28 cellular contexts compared by ENCODE assay signal in the genomic region with DNA sequence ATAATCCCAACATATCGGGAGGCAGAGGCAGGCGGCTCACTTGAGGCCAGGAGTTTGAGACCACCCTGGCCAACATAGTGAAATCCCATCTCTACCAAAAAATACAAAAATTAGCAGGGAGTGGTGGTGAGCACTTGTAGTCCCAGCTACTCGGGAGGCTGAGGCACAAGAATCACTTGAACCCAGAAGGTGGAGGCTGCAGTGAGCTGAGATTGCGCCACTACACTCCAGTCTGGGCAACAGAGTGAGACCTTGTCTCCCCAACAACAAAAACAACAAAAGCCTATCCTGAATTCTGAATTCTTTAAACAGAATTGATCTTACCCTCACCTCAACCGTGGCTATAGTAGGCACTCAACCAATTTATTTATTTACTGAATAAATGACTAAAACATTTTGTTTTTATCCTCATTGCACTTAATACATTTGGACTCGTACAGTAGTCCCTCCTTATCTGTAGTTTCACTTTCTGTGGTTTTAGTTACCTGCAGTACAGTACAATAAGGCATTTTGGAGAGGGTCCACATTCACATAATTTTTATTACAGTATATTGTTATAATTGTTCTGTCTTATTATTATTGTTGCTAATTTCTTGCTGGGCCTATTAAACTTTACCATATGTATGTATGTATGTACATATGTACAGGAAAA.
"Had no signal": no experiment of that assay in that cellular context is flagged by ENCODE, and none has a peak within 500 bp of the region (broad histone marks: within the 10 kb centered on the region; RNA-seq: fewer than 3 reads in every experiment).

No MANE protein-coding gene starts in this region.

- H3K27me3 Mint-ChIP-seq: activated CD4-positive, alpha-beta memory T cell treated with anti-CD3 and anti-CD28 coated beads for 36 hours; activated CD4-positive, alpha-beta T cell treated with anti-CD3 and anti-CD28 coated beads, Interleukin-2, amount 10 ng/mL, durations not matched to agents 7 days and 5 days; activated naive CD8-positive, alpha-beta T cell treated with anti-CD3 and anti-CD28 coated beads, Interleukin-2, amount 50 U/mL, for 24 hours; T-cell had no signal

- DNase-seq: activated CD4-positive, alpha-beta memory T cell treated with anti-CD3 and anti-CD28 coated beads for 36 hours; activated CD4-positive, alpha-beta T cell treated with anti-CD3 and anti-CD28 coated beads, Interleukin-2, amount 10 ng/mL, durations not matched to agents 7 days and 5 days; activated CD4-positive, CD25-positive, alpha-beta regulatory T cell; activated CD8-positive, alpha-beta memory T cell treated with anti-CD3 and anti-CD28 coated beads for 24 hours; activated effector memory CD4-positive, alpha-beta T cell treated with anti-CD3 and anti-CD28 coated beads, Interleukin-2, amount 50 U/mL, for 16 hours; activated naive CD4-positive, alpha-beta T cell treated with Interleukin-2 at 50 U/mL for 16 hours; activated naive CD8-positive, alpha-beta T cell treated with anti-CD3 and anti-CD28 coated beads, Interleukin-2, amount 50 U/mL, for 24 hours; activated T-cell treated with anti-CD3 and anti-CD28 coated beads, Interleukin-2, amount 50 U/mL, for 4 hours; amniotic stem cell; body of pancreas; central memory CD4-positive, alpha-beta T cell; Kasumi-1; KBM-7; NCI-H1048; NCI-H146; NCI-H187 treated with DMSO at 0.1 percent for 48 hours; NCI-H2171; NCI-H2227 treated with DMSO at 0.1 percent for 48 hours; NCI-H446 treated with DMSO at 0.1 percent for 48 hours; NCI-H524 treated with DMSO at 0.1 percent for 48 hours; NCI-H748 treated with DMSO at 0.1 percent for 48 hours; PC-3; SHP77 treated with DMSO at 0.1 percent for 48 hours; T-cell; T-helper 2 cell; T1000 had no signal

- H3K27ac ChIP-seq: ascending aorta, body of pancreas had no signal

- ATAC-seq: activated naive CD4-positive, alpha-beta T cell treated with anti-CD3 and anti-CD28 coated beads, Interleukin-2, amount 50 U/mL, for 72 hours; activated naive CD8-positive, alpha-beta T cell treated with anti-CD3 and anti-CD28 coated beads, Interleukin-2, amount 50 U/mL, for 24 hours; activated T-cell treated with anti-CD3 and anti-CD28 coated beads, Interleukin-2, amount 50 U/mL, for 4 hours; body of pancreas; PC-3; T-cell had no signal

- H3K36me3 Mint-ChIP-seq: activated CD4-positive, alpha-beta memory T cell treated with anti-CD3 and anti-CD28 coated beads for 36 hours; activated naive CD4-positive, alpha-beta T cell treated with anti-CD3 and anti-CD28 coated beads, Interleukin-2, amount 50 U/mL, for 72 hours; T-cell had no signal

- H3K36me3 ChIP-seq: ascending aorta had no signal

- H3K4me3 ChIP-seq: ascending aorta, body of pancreas had no signal

- H3K4me3 Mint-ChIP-seq: activated CD4-positive, alpha-beta memory T cell treated with anti-CD3 and anti-CD28 coated beads for 36 hours; activated CD4-positive, alpha-beta T cell treated with anti-CD3 and anti-CD28 coated beads, Interleukin-2, amount 10 ng/mL, durations not matched to agents 7 days and 5 days; activated naive CD8-positive, alpha-beta T cell treated with anti-CD3 and anti-CD28 coated beads, Interleukin-2, amount 50 U/mL, for 24 hours; activated T-cell treated with anti-CD3 and anti-CD28 coated beads, Interleukin-2, amount 50 U/mL, for 4 hours; T-cell had no signal

- H3K4me1 ChIP-seq: ascending aorta had no signal

- H3K4me1 Mint-ChIP-seq: activated CD4-positive, alpha-beta T cell treated with anti-CD3 and anti-CD28 coated beads, Interleukin-2, amount 10 ng/mL, durations not matched to agents 7 days and 5 days had no signal

- H3K27ac Mint-ChIP-seq: activated CD4-positive, alpha-beta memory T cell treated with anti-CD3 and anti-CD28 coated beads for 36 hours; activated CD4-positive, alpha-beta T cell treated with anti-CD3 and anti-CD28 coated beads, Interleukin-2, amount 10 ng/mL, durations not matched to agents 7 days and 5 days; activated naive CD4-positive, alpha-beta T cell treated with anti-CD3 and anti-CD28 coated beads, Interleukin-2, amount 50 U/mL, for 72 hours; activated naive CD8-positive, alpha-beta T cell treated with anti-CD3 and anti-CD28 coated beads, Interleukin-2, amount 50 U/mL, for 24 hours; T-cell had no signal

- H3K9me3 ChIP-seq: ascending aorta, body of pancreas had no signal

- H3K9me3 Mint-ChIP-seq: activated CD4-positive, alpha-beta memory T cell treated with anti-CD3 and anti-CD28 coated beads for 36 hours; activated CD4-positive, alpha-beta T cell treated with anti-CD3 and anti-CD28 coated beads, Interleukin-2, amount 10 ng/mL, durations not matched to agents 7 days and 5 days; activated naive CD4-positive, alpha-beta T cell treated with anti-CD3 and anti-CD28 coated beads, Interleukin-2, amount 50 U/mL, for 72 hours; activated naive CD8-positive, alpha-beta T cell treated with anti-CD3 and anti-CD28 coated beads, Interleukin-2, amount 50 U/mL, for 24 hours; activated T-cell treated with anti-CD3 and anti-CD28 coated beads, Interleukin-2, amount 50 U/mL, for 4 hours; T-cell had no signal

- H3K27me3 ChIP-seq: ascending aorta, body of pancreas had no signal
